In genomic region chr13:99501135-99501951, GRCh38 we compare ENCODE assay signal across 8 cellular contexts. TPM values are rescaled to one million over a fixed set of nuclear protein-coding genes. Genes with fewer than 3 reads are reported as not detected.
DNase-seq lines count a peak whose midpoint lies in the region; ATAC-seq and TF ChIP-seq lines count a peak whose summit lies in the region.

Gene TM9SF2, plus strand, starts transcription at chr13:99501472. Its CDS starts 135 bp downstream, at chr13:99501607.

- H3K27me3 ChIP-seq in BJ (ENCODE audit: control insufficient read depth, insufficient read depth, low read length): no peaks in the 10 kb centered on the region

- H3K36me3 ChIP-seq in BJ (ENCODE audit: control insufficient read depth, insufficient read depth, low read length): no peaks in the 10 kb centered on the region

- H3K4me3 Mint-ChIP-seq in activated CD4-positive, alpha-beta T cell treated with anti-CD3 and anti-CD28 coated beads, Interleukin-2, amount 10 ng/mL, durations not matched to agents 7 days and 5 days: peak within 1 kb of the TSS; percentile 94

- ATAC-seq in GM19324 (IDR thresholded peaks at IDR 0.05; ENCODE audit: low FRiP score, unreplicated experiment) (peak; percentile 71), HG03469 (IDR thresholded peaks at IDR 0.05; ENCODE audit: unreplicated experiment) (peak; percentile 21)

- H3K4me3 ChIP-seq in BJ (ENCODE audit: low read depth, low read length): peak within 1 kb of the TSS; percentile 97

- POLR2A ChIA-PET in BJ (lab: Charles Lee): no interaction called here
- POLR2A ChIA-PET in activated CD4-positive, alpha-beta T cell treated with anti-CD3 and anti-CD28 coated beads, Interleukin-2, amount 10 ng/mL, durations not matched to agents 7 days and 5 days (lab: Charles Lee): interaction anchor here (1.1 kb wide), 1 partner anchor 15 kb away, joined by 3 read pairs; no protein-coding TSS in a partner anchor

- no peaks in the 10 kb centered on the region for H3K27me3 Mint-ChIP-seq in activated CD4-positive, alpha-beta T cell treated with anti-CD3 and anti-CD28 coated beads, Interleukin-2, amount 10 ng/mL, durations not matched to agents 7 days and 5 days

- peak within 1 kb of the TSS; percentile 95 for H3K27ac Mint-ChIP-seq in activated CD4-positive, alpha-beta T cell treated with anti-CD3 and anti-CD28 coated beads, Interleukin-2, amount 10 ng/mL, durations not matched to agents 7 days and 5 days

- CTCF ChIA-PET in BJ (lab: Yijun Ruan, JAX): interaction anchor here (1.2 to 2.3 kb wide), 5 partner anchors 51 to 109 kb away, joined by 3 to 8 read pairs (median 4); no protein-coding TSS in a partner anchor
- CTCF ChIA-PET in activated CD4-positive, alpha-beta T cell treated with anti-CD3 and anti-CD28 coated beads, Interleukin-2, amount 10 ng/mL, durations not matched to agents 7 days and 5 days (lab: Charles Lee): interaction anchor here (0.9 to 3.9 kb wide), 6 partner anchors 11 to 227 kb away, joined by 3 to 20 read pairs (median 4); no protein-coding TSS in a partner anchor

- H3K36me3 Mint-ChIP-seq in activated CD4-positive, alpha-beta T cell treated with anti-CD3 and anti-CD28 coated beads, Interleukin-2, amount 10 ng/mL, durations not matched to agents 7 days and 5 days (ENCODE audit: low read depth): peaks cover 22% of the 10 kb centered on the region

- TF ChIP-seq CTCF in BJ (IDR thresholded peaks at IDR 0.05; ENCODE audit: insufficient read depth, low read depth, low read length): no peak

- peaks cover 3% of the 10 kb centered on the region for H3K9me3 Mint-ChIP-seq in activated CD4-positive, alpha-beta T cell treated with anti-CD3 and anti-CD28 coated beads, Interleukin-2, amount 10 ng/mL, durations not matched to agents 7 days and 5 days

- H3K4me1 Mint-ChIP-seq in activated CD4-positive, alpha-beta T cell treated with anti-CD3 and anti-CD28 coated beads, Interleukin-2, amount 10 ng/mL, durations not matched to agents 7 days and 5 days: peaks cover 80% of the 10 kb centered on the region

- DNase-seq in BJ (ENCODE audit: low read depth) (peak; percentile 75), NCI-H69 (lab: John Stamatoyannopoulos, UW) (peak; percentile 99), cortex of kidney (lab: John Stamatoyannopoulos, UW) (peak; percentile 93), left kidney (ENCODE audit: low read depth, low spot score) (peak; percentile 99)
- DNase-seq in activated CD4-positive, alpha-beta T cell treated with anti-CD3 and anti-CD28 coated beads, Interleukin-2, amount 10 ng/mL, durations not matched to agents 7 days and 5 days: peak; percentile 97
- DNase-seq in stimulated activated CD4-positive, alpha-beta T cell treated with anti-CD3 and anti-CD28 coated beads, Interleukin-2, amount 100 ng/mL, for 24 hours: peak; percentile 97 to 98

RNA-seq across cellular contexts. Expression of gene TM9SF2, which starts in this region (rescaled TPM):
- 62.0 and 119 TPM in 2 replicates for polyA plus RNA-seq in BJ (2011; rRNA removed)
- 66.9 and 67.8 TPM in 2 replicates for polyA minus RNA-seq in BJ (2011; rRNA and poly(A)+ RNA removed)
- total RNA-seq in activated CD4-positive, alpha-beta T cell treated with anti-CD3 and anti-CD28 coated beads, Interleukin-2, amount 10 ng/mL, durations not matched to agents 7 days and 5 days: 10 to 100 TPM; 79.2 to 87.9 TPM

Comparison
In these comparisons a context has a peak if more than half of its experiments do, and no peak if none do; other contexts are left out.
1. Peak in every context shown above with its lines: DNase-seq, ATAC-seq and H3K4me3 ChIP-seq.